In genomic region chr5:4229414-4229813, GRCh38 we compare ENCODE assay signal across 31 cellular contexts.
"Had no signal": no experiment of that assay in that cellular context is flagged by ENCODE, and none has a peak within 500 bp of the region (broad histone marks: within the 10 kb centered on the region; RNA-seq: fewer than 3 reads in every experiment).

No MANE protein-coding gene starts in this region.

- H3K27ac ChIP-seq: adrenal gland, ascending aorta, brain microvascular endothelial cell, foreskin keratinocyte, parathyroid adenoma, psoas muscle, sigmoid colon, transverse colon, VCaP had no signal

- H3K4me1 Mint-ChIP-seq: activated naive CD8-positive, alpha-beta T cell treated with anti-CD3 and anti-CD28 coated beads for 36 hours; stimulated activated naive B cell treated with anti-CD40 and anti-IgM and Interleukin-4, amounts not matched to agents 10 μg/mL and 1 μg/mL and 100 μg/mL, for 72 hours had no signal

- H3K27me3 Mint-ChIP-seq: activated naive CD8-positive, alpha-beta T cell treated with anti-CD3 and anti-CD28 coated beads for 36 hours; stimulated activated naive B cell treated with anti-CD40 and anti-IgM and Interleukin-4, amounts not matched to agents 10 μg/mL and 1 μg/mL and 100 μg/mL, for 72 hours had no signal

- H3K9me3 ChIP-seq: psoas muscle had no signal

- ATAC-seq: esophagus mucosa; foreskin keratinocyte; psoas muscle; stimulated activated naive B cell treated with anti-CD40 and anti-IgM and Interleukin-4, amounts not matched to agents 10 μg/mL and 1 μg/mL and 100 μg/mL, for 72 hours had no signal

- H2AFZ ChIP-seq: parathyroid adenoma had no signal

- H3K4me3 Mint-ChIP-seq: activated naive CD4-positive, alpha-beta T cell treated with anti-CD3 and anti-CD28 coated beads for 36 hours; activated naive CD8-positive, alpha-beta T cell treated with anti-CD3 and anti-CD28 coated beads for 36 hours; activated T-helper 1 cell treated with anti-CD3 and anti-CD28 coated beads, Interleukin-12 subunit alpha, Interleukin-12 subunit beta, Interleukin-2, Interleukin-4 antibody, amounts not matched to agents 30 ng/mL and 10 ng/mL and 1 ng/mL, durations not matched to agents 14 hours and 24 hours and 36 hours; nephron; stimulated activated naive B cell treated with anti-CD40 and anti-IgM and Interleukin-4, amounts not matched to agents 10 μg/mL and 1 μg/mL and 100 μg/mL, for 72 hours; T-helper 1 cell treated with Interleukin-12 subunit alpha and Interleukin-12 subunit beta and Interleukin-4 antibody, amounts not matched to agents 30 μg/mL and 1 μg/mL, for 36 hours had no signal

- H3K27ac Mint-ChIP-seq: activated naive CD4-positive, alpha-beta T cell treated with anti-CD3 and anti-CD28 coated beads for 36 hours; activated naive CD8-positive, alpha-beta T cell treated with anti-CD3 and anti-CD28 coated beads for 36 hours; activated T-helper 1 cell treated with anti-CD3 and anti-CD28 coated beads, Interleukin-12 subunit alpha, Interleukin-12 subunit beta, Interleukin-2, Interleukin-4 antibody, amounts not matched to agents 30 ng/mL and 10 ng/mL and 1 ng/mL, durations not matched to agents 14 hours and 24 hours and 36 hours; stimulated activated naive B cell treated with anti-CD40 and anti-IgM and Interleukin-4, amounts not matched to agents 10 μg/mL and 1 μg/mL and 100 μg/mL, for 72 hours; T-helper 1 cell treated with Interleukin-12 subunit alpha and Interleukin-12 subunit beta and Interleukin-4 antibody, amounts not matched to agents 30 μg/mL and 1 μg/mL, for 36 hours had no signal

- H3K36me3 ChIP-seq: adrenal gland, ascending aorta, brain microvascular endothelial cell, sigmoid colon, transverse colon had no signal

- FAIRE-seq: small intestine, TTC549, urothelium cell line had no signal

- H3K4me3 ChIP-seq: adrenal gland, ascending aorta, psoas muscle, sigmoid colon, transverse colon had no signal

- H3K4me1 ChIP-seq: adrenal gland, ascending aorta, foreskin keratinocyte, parathyroid adenoma, psoas muscle, sigmoid colon, transverse colon had no signal

- H3K79me2 ChIP-seq: parathyroid adenoma had no signal

- H3K36me3 Mint-ChIP-seq: stimulated activated naive B cell treated with anti-CD40 and anti-IgM and Interleukin-4, amounts not matched to agents 10 μg/mL and 1 μg/mL and 100 μg/mL, for 72 hours had no signal

- H3K27me3 ChIP-seq: adrenal gland, ascending aorta, brain microvascular endothelial cell, foreskin keratinocyte, transverse colon had no signal

- H3K9ac ChIP-seq: parathyroid adenoma had no signal

- DNase-seq: activated CD4-positive, alpha-beta T cell treated with anti-CD3 and anti-CD28 coated beads for 48 hours; activated CD4-positive, alpha-beta T cell treated with anti-CD3 and anti-CD28 coated beads, Interleukin-2, amount 50 U/mL, for 48 hours; activated CD8-positive, alpha-beta memory T cell treated with anti-CD3 and anti-CD28 coated beads for 24 hours; activated effector memory CD4-positive, alpha-beta T cell treated with anti-CD3 and anti-CD28 coated beads, Interleukin-2, amount 50 U/mL, for 16 hours; activated naive CD4-positive, alpha-beta T cell treated with anti-CD3 and anti-CD28 coated beads for 36 hours; activated naive CD8-positive, alpha-beta T cell treated with anti-CD3 and anti-CD28 coated beads for 36 hours; adrenal gland; brain microvascular endothelial cell; cortex of kidney; foreskin keratinocyte; islet precursor cell; mammary epithelial cell; nucleus accumbens; psoas muscle; sigmoid colon; small intestine; stimulated activated CD4-positive, alpha-beta T cell treated with anti-CD3 and anti-CD28 coated beads, Interleukin-1b, Interleukin-23, amount 100 ng/mL, for 48 hours; stimulated activated CD4-positive, alpha-beta T cell treated with anti-CD3 and anti-CD28 coated beads, Interleukin-4, amount 100 ng/mL, for 4 hours; stimulated activated CD8-positive, alpha-beta memory T cell treated with anti-CD3 and anti-CD28 coated beads, Interleukin-4, amount 100 ng/mL, for 48 hours; stimulated activated naive B cell treated with anti-CD40 and anti-IgM and Interleukin-4, amounts not matched to agents 10 μg/mL and 1 μg/mL and 100 μg/mL, for 72 hours; T-helper 9 cell; transverse colon had no signal
